22 cellular contexts compared by ENCODE assay signal in genomic region chr7:10360050-10360449, GRCh38.
DNase-seq lines count a peak whose midpoint lies in the region; ATAC-seq, FAIRE-seq and TF ChIP-seq lines count a peak whose summit lies in the region.
"Had no signal": no experiment of that assay in that cellular context is flagged by ENCODE, and none has a peak within 500 bp of the region (broad histone marks: within the 10 kb centered on the region; RNA-seq: fewer than 3 reads in every experiment).

No MANE protein-coding gene starts in this region.

- intact Hi-C loops in mucosa of descending colon (cut with DNase I, micrococcal nuclease), result no loop called here

- H2BK5ac ChIP-seq in neuronal stem cell (ENCODE audit: low read length), result no peak overlapping the region

- no peak overlapping the region for H4K8ac ChIP-seq in neuronal stem cell (ENCODE audit: low read depth, low read length)

- TF ChIP-seq EP300 in A549 (IDR thresholded peaks at IDR 0.05), result no peak

- H3K4me1 ChIP-seq in A549 (no peaks in the 10 kb centered on the region), neuronal stem cell (ENCODE audit: control insufficient read depth in 2 of 2, insufficient read depth in 1 of 2, low read depth in 1 of 2, low read length in 2 of 2) (no peaks in the 10 kb centered on the region), mucosa of descending colon (ENCODE audit: low read depth) (no peaks in the 10 kb centered on the region)
- H3K4me1 ChIP-seq: BE2C, BLaER1 had no signal

- H3K23ac ChIP-seq in neuronal stem cell (ENCODE audit: low read depth, low read length, poor library complexity), result no peak overlapping the region

- H3K27ac ChIP-seq in A549, result no peak overlapping the region
- H3K27ac ChIP-seq in neuronal stem cell (replicated peaks; ENCODE audit: low read length), result no peak overlapping the region
- H3K27ac ChIP-seq: 22Rv1, BLaER1 had no signal

- H2BK15ac ChIP-seq in neuronal stem cell (ENCODE audit: low read length), result no peak overlapping the region

- no peaks in the 10 kb centered on the region for H3K27me3 ChIP-seq in neuronal stem cell (ENCODE audit: control insufficient read depth in 3 of 3, insufficient read depth in 3 of 3, low read depth in 1 of 3, low read length in 3 of 3)
- H3K27me3 ChIP-seq: BE2C, BLaER1 had no signal

- H3K4me3 Mint-ChIP-seq in stimulated activated effector memory CD8-positive, alpha-beta T cell treated with anti-CD3 and anti-CD28 coated beads, Interleukin-12 subunit alpha, Interleukin-12 subunit beta, amount 100 ng/mL, for 72 hours, result no peak overlapping the region
- H3K4me3 Mint-ChIP-seq: CD14-positive monocyte; CD4-positive, alpha-beta memory T cell; CD4-positive, CD25-positive, alpha-beta regulatory T cell; CD8-positive, alpha-beta memory T cell had no signal

- WGBS in A549 (ENCODE audit: missing lambda C conversion rate), result 5% methylated on average over 3 of the region's 3 CpGs
- WGBS in neuronal stem cell (ENCODE audit: extremely low coverage in 2 of 2, insufficient read length in 2 of 2, insufficient replicate concordance in 1 of 2), 2 donors, result no CpG with 5 or more reads among the region's 3 CpGs

- H3K4me2 ChIP-seq in A549 (no peak overlapping the region), neuronal stem cell (ENCODE audit: insufficient read depth, low read length, poor library complexity, severe bottlenecking) (no peak overlapping the region)
- H3K4me2 ChIP-seq: BLaER1 had no signal

- TF ChIP-seq RAD21 in A549 (conservative IDR thresholded peaks at IDR 0.05 in 1 of 2, IDR thresholded peaks at IDR 0.05 in 1 of 2), result no peak

- H3K9me3 ChIP-seq in A549 (no peaks in the 10 kb centered on the region), neuronal stem cell (replicated peaks in 1 of 2; ENCODE audit: control insufficient read depth in 2 of 2, insufficient read depth in 1 of 2, low read depth in 1 of 2, low read length in 2 of 2) (peaks cover 0 to 4% of the 10 kb centered on the region in 2 donors), mucosa of descending colon (peaks cover 68% of the 10 kb centered on the region)
- H3K9me3 ChIP-seq: BE2C had no signal

- H3K18ac ChIP-seq in neuronal stem cell (ENCODE audit: low read length), result no peak overlapping the region

- H2AK5ac ChIP-seq in neuronal stem cell (ENCODE audit: low read depth, low read length), result no peak overlapping the region

- ATAC-seq in A549 (no peak), mucosa of descending colon (no peak)
- ATAC-seq in stimulated activated effector memory CD8-positive, alpha-beta T cell treated with anti-CD3 and anti-CD28 coated beads, Interleukin-12 subunit alpha, Interleukin-12 subunit beta, amount 100 ng/mL, for 72 hours, result peak; percentile 16

- CTCF ChIA-PET in A549 (lab: Yijun Ruan, JAX), result no interaction called here

- H3K79me1 ChIP-seq in neuronal stem cell (ENCODE audit: low read depth, low read length), result no peaks in the 10 kb centered on the region

- no peak overlapping the region for H3K4me3 ChIP-seq in A549
- peak overlapping the region in 1 of 2 donors; percentile 67 for H3K4me3 ChIP-seq in neuronal stem cell (ENCODE audit: low read length in 2 of 2)
- H3K4me3 ChIP-seq in mucosa of descending colon, result no peak overlapping the region
- H3K4me3 ChIP-seq: BLaER1 had no signal

- peak overlapping the region; percentile 63 for H3K14ac ChIP-seq in neuronal stem cell (ENCODE audit: low read length)

- H3K4me1 Mint-ChIP-seq in stimulated activated effector memory CD8-positive, alpha-beta T cell treated with anti-CD3 and anti-CD28 coated beads, Interleukin-12 subunit alpha, Interleukin-12 subunit beta, amount 100 ng/mL, for 72 hours, result no peaks in the 10 kb centered on the region
- H3K4me1 Mint-ChIP-seq: CD14-positive monocyte; CD4-positive, alpha-beta memory T cell; CD4-positive, CD25-positive, alpha-beta regulatory T cell; CD8-positive, alpha-beta memory T cell had no signal

- no peak overlapping the region for H3K9ac ChIP-seq in neuronal stem cell (ENCODE audit: low read depth, low read length, poor library complexity)
- H3K9ac ChIP-seq: BLaER1 had no signal

- POLR2A ChIA-PET in A549 (lab: Yijun Ruan, JAX), result no interaction called here

- H3K4ac ChIP-seq in neuronal stem cell (ENCODE audit: low read length), result peak overlapping the region; percentile 23

- H2BK120ac ChIP-seq in neuronal stem cell (ENCODE audit: low read depth, low read length), result no peak overlapping the region

- no peak overlapping the region for H4K91ac ChIP-seq in neuronal stem cell (ENCODE audit: low read depth, low read length, poor library complexity)

- H3K9me3 Mint-ChIP-seq in stimulated activated effector memory CD8-positive, alpha-beta T cell treated with anti-CD3 and anti-CD28 coated beads, Interleukin-12 subunit alpha, Interleukin-12 subunit beta, amount 100 ng/mL, for 72 hours, result peaks cover 5% of the 10 kb centered on the region

- FAIRE-seq in A549 (lab: Jason Lieb, UNC), result no peak
- FAIRE-seq: D721Med, G401.6, GM12891, GM19239 had no signal

- no peaks in the 10 kb centered on the region for H3K36me3 ChIP-seq in neuronal stem cell (replicated peaks in 1 of 2; ENCODE audit: control insufficient read depth in 2 of 2, insufficient read depth in 2 of 2, low read length in 2 of 2)
- no peaks in the 10 kb centered on the region for H3K36me3 ChIP-seq in mucosa of descending colon (ENCODE audit: low read depth)
- H3K36me3 ChIP-seq: BE2C, BLaER1 had no signal

- no peak for TF ChIP-seq CTCF in A549 (IDR thresholded peaks at IDR 0.05)
- no peak for TF ChIP-seq CTCF in mucosa of descending colon (IDR thresholded peaks at IDR 0.05)

- DNase-seq in A549 (ENCODE audit: low read depth in 1 of 2, low spot score in 1 of 2), result no peak
- no peak for DNase-seq in neuronal stem cell (ENCODE audit: low spot score)
- no peak for DNase-seq in stimulated activated effector memory CD8-positive, alpha-beta T cell treated with anti-CD3 and anti-CD28 coated beads, Interleukin-12 subunit alpha, Interleukin-12 subunit beta, amount 100 ng/mL, for 72 hours (ENCODE audit: low spot score in 2 of 2)
- DNase-seq in mucosa of descending colon, result no peak
- no peak for DNase-seq in activated CD4-positive, CD25-positive, alpha-beta regulatory T cell (lab: John Stamatoyannopoulos, UW)
- DNase-seq: ACHN; BE2C; C1 segment of cervical spinal cord; Calu3; CD4-positive, alpha-beta memory T cell; CD4-positive, CD25-positive, alpha-beta regulatory T cell; CD8-positive, alpha-beta memory T cell; COR-L47; DMS79 treated with DMSO at 0.1 percent for 48 hours; GF-D8 had no signal

- 0 out of 2 replicates have a peak, but pooled peaks have one; percentile 14 for TF ChIP-seq POLR2A in A549 (IDR thresholded peaks at IDR 0.05; ENCODE audit: low read length)

- H3K36me3 Mint-ChIP-seq in stimulated activated effector memory CD8-positive, alpha-beta T cell treated with anti-CD3 and anti-CD28 coated beads, Interleukin-12 subunit alpha, Interleukin-12 subunit beta, amount 100 ng/mL, for 72 hours, result no peaks in the 10 kb centered on the region
- H3K36me3 Mint-ChIP-seq: CD14-positive monocyte; CD4-positive, alpha-beta memory T cell; CD4-positive, CD25-positive, alpha-beta regulatory T cell; CD8-positive, alpha-beta memory T cell had no signal

- H2AFZ ChIP-seq in neuronal stem cell (ENCODE audit: low read length), result no peak overlapping the region

- no peak overlapping the region for H3K27ac Mint-ChIP-seq in stimulated activated effector memory CD8-positive, alpha-beta T cell treated with anti-CD3 and anti-CD28 coated beads, Interleukin-12 subunit alpha, Interleukin-12 subunit beta, amount 100 ng/mL, for 72 hours
- H3K27ac Mint-ChIP-seq: CD14-positive monocyte; CD4-positive, alpha-beta memory T cell; CD4-positive, CD25-positive, alpha-beta regulatory T cell had no signal

- no peak overlapping the region for H2BK12ac ChIP-seq in neuronal stem cell (ENCODE audit: low read length)

TF ChIP-seq in A549, 52 proteins besides CTCF, POLR2A, EP300 and RAD21 (continues in another document):
- no peak for TF ChIP-seq HDAC2 (IDR thresholded peaks at IDR 0.05)
- no peak for TF ChIP-seq E2F6 (IDR thresholded peaks at IDR 0.05; ENCODE audit: borderline replicate concordance, low read depth)
- TF ChIP-seq ZNF302 (CRISPR knock-in tag; IDR thresholded peaks at IDR 0.05), result no peak
- no peak for TF ChIP-seq SMC3 (IDR thresholded peaks at IDR 0.05)
- TF ChIP-seq KDM1A (IDR thresholded peaks at IDR 0.05; ENCODE audit: low read depth), result no peak
- TF ChIP-seq ZSCAN20 (CRISPR knock-in tag; IDR thresholded peaks at IDR 0.05), result no peak
- no peak for TF ChIP-seq RNF2 (IDR thresholded peaks at IDR 0.05; ENCODE audit: borderline replicate concordance, low read depth)
- TF ChIP-seq HOXB13 (CRISPR knock-in tag; IDR thresholded peaks at IDR 0.05; ENCODE audit: low read depth), result no peak
- no peak for TF ChIP-seq PBX3 (IDR thresholded peaks at IDR 0.05)
- no peak for TF ChIP-seq MAZ (IDR thresholded peaks at IDR 0.05; ENCODE audit: borderline replicate concordance, low read depth, low read length)
- TF ChIP-seq NFE2L2 (conservative IDR thresholded peaks at IDR 0.05; ENCODE audit: low read length), result no peak
